Comparison of ENCODE assay signal across 35 cellular contexts in the genomic region with DNA sequence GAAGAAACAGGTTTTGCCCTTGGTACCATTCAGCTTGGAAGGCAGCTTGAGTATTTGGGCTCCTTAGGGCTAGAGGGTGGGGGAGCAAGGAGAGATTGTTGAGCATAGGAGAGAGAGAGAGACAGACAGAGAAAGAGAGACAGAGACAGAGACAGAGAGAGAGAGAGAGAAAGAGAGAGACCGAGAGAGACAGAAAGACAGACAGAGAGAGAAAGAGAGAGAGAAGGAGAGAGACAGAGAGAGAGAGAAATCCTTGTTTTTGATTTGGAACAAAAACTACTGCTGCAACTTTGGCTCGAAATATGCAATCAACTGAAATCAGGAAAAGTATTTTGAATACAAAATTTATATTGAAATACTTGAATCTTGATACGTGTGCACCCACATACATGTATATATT.
"Had no signal": no experiment of that assay in that cellular context is flagged by ENCODE, and none has a peak within 500 bp of the region (broad histone marks: within the 10 kb centered on the region; RNA-seq: fewer than 3 reads in every experiment).

No MANE protein-coding gene starts in this region.

- DNase-seq: Karpas-422, Kasumi-1, MG63, MM.1S, MV-4-11, NCI-H1048, NCI-H1092, NCI-H1092 treated with DMSO at 0.1 percent for 48 hours, NCI-H1105, NCI-H1105 treated with DMSO at 0.1 percent for 48 hours, NCI-H1417, NCI-H1417 treated with DMSO at 0.1 percent for 48 hours, NCI-H1436, NCI-H1436 treated with DMSO at 0.1 percent for 48 hours, NCI-H146, NCI-H1694, NCI-H1694 treated with DMSO at 0.1 percent for 48 hours, NCI-H187, NCI-H187 treated with DMSO at 0.1 percent for 48 hours, NCI-H1930, NCI-H2029, NCI-H2029 treated with DMSO at 0.1 percent for 48 hours, NCI-H2081, NCI-H2081 treated with DMSO at 0.1 percent for 48 hours, NCI-H2107, NCI-H2171, NCI-H2171 treated with DMSO at 0.1 percent for 48 hours, NCI-H2227 treated with DMSO at 0.1 percent for 48 hours, NCI-H226, NCI-H345, NCI-H446, NCI-H446 treated with DMSO at 0.1 percent for 48 hours, NCI-H510A, NCI-H510A treated with DMSO at 0.1 percent for 48 hours, NCI-H524 had no signal

- H3K4me3 ChIP-seq: MG63 had no signal

- H3K36me3 ChIP-seq: MG63 had no signal

- H3K27me3 ChIP-seq: MG63 had no signal

- H3K9me3 ChIP-seq: MG63 had no signal
